In the genomic region with DNA sequence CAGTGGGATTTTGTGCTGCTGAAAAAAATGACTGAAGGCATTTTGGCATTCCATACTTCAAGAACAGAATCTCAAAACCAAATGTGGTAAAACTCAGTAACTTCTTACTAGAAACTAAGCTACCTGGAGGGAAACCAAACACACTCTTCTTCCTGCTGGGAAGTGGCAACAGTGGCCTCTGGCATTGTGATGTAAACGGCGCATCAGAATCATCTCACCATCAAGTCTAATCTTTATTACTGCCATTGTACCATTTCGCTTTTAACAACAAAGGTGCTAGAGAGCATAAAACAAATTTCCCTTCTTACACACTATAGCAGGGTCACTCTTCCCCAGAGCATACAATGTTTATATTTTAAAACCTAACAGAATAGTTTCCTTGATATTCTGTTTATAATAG, we compare ENCODE assay signal across 28 cellular contexts.
"Had no signal": no experiment of that assay in that cellular context is flagged by ENCODE, and none has a peak within 500 bp of the region (broad histone marks: within the 10 kb centered on the region; RNA-seq: fewer than 3 reads in every experiment).

No MANE protein-coding gene starts in this region.

- H3K36me3 ChIP-seq: cardiac muscle cell had no signal

- ATAC-seq: activated T-cell treated with anti-CD3 and anti-CD28 coated beads, Interleukin-2, amount 50 U/mL, for 4 hours; Panc1; Right ventricle myocardium inferior; T-cell had no signal

- FAIRE-seq: astrocyte, TTC549 had no signal

- H3K4me3 ChIP-seq: cardiac muscle cell, SK-N-MC had no signal

- H3K27me3 ChIP-seq: cardiac muscle cell had no signal

- DNase-seq: activated CD4-positive, alpha-beta memory T cell treated with anti-CD3 and anti-CD28 coated beads for 36 hours; activated CD4-positive, alpha-beta T cell treated with anti-CD3 and anti-CD28 coated beads, Interleukin-2, amount 10 ng/mL, durations not matched to agents 7 days and 5 days; activated CD4-positive, CD25-positive, alpha-beta regulatory T cell; activated CD8-positive, alpha-beta memory T cell treated with anti-CD3 and anti-CD28 coated beads for 24 hours; activated gamma-delta T cell; activated naive CD4-positive, alpha-beta T cell treated with anti-CD3 and anti-CD28 coated beads for 36 hours; activated T-cell treated with anti-CD3 and anti-CD28 coated beads, Interleukin-2, amount 50 U/mL, for 4 hours; amygdala; MM.1S; NCI-H1105 treated with DMSO at 0.1 percent for 48 hours; NCI-H1436 treated with DMSO at 0.1 percent for 48 hours; NCI-H187; NCI-H2081; NCI-H446 treated with DMSO at 0.1 percent for 48 hours; NCI-H524 treated with DMSO at 0.1 percent for 48 hours; NCI-H774; NK-92 treated with Interleukin-12 subunit alpha and Interleukin-12 subunit beta, amount 100 ng/mL, for 24 hours; OCI-M1; RPMI8226; T-cell; T-helper 2 cell; T1000 had no signal

- H3K27ac ChIP-seq: cardiac muscle cell, SK-N-MC had no signal
